21 cellular contexts compared by ENCODE assay signal in genomic region chr11:114271316-114271715, GRCh38. TPM values are rescaled to one million over a fixed set of nuclear protein-coding genes. Genes with fewer than 3 reads are reported as not detected.
"Had no signal": no experiment of that assay in that cellular context is flagged by ENCODE, and none has a peak within 500 bp of the region (broad histone marks: within the 10 kb centered on the region; RNA-seq: fewer than 3 reads in every experiment).

No MANE protein-coding gene starts in this region.

- DNase-seq: cortex of kidney; effector CD4-positive, alpha-beta T cell; effector memory CD4-positive, alpha-beta T cell; esophagus squamous epithelium; foreskin fibroblast; foreskin melanocyte; gastrocnemius medialis; glutamatergic neuron; heart right ventricle; hippocampal formation; left cardiac atrium; left lung; left ventricle myocardium superior; lower lobe of right lung; mesendoderm; mucosa of descending colon; naive B cell; naive thymus-derived CD8-positive, alpha-beta T cell had no signal

- H3K4me1 Mint-ChIP-seq: memory B cell, mesothelial cell of epicardium, naive B cell had no signal

- H3K9me3 Mint-ChIP-seq: dendritic cell treated with granulocyte-macrophage colony-stimulating factor and Interleukin-4, amounts not matched to agents 40 ng/mL and 50 ng/mL, for 4 days; memory B cell; mesothelial cell of epicardium; naive B cell; naive thymus-derived CD8-positive, alpha-beta T cell had no signal

- H3K36me3 Mint-ChIP-seq: memory B cell; mesothelial cell of epicardium; naive B cell; naive thymus-derived CD8-positive, alpha-beta T cell had no signal

- H3K9me3 ChIP-seq: esophagus squamous epithelium, gastrocnemius medialis, heart right ventricle, left lung, lower lobe of right lung, mucosa of descending colon had no signal

- H3K27ac Mint-ChIP-seq: dendritic cell treated with granulocyte-macrophage colony-stimulating factor and Interleukin-4, amounts not matched to agents 40 ng/mL and 50 ng/mL, for 4 days; memory B cell; mesothelial cell of epicardium; naive thymus-derived CD8-positive, alpha-beta T cell had no signal

- H3K27me3 ChIP-seq: gastrocnemius medialis had no signal

- H3K4me3 ChIP-seq: esophagus squamous epithelium, gastrocnemius medialis, heart right ventricle, left lung, lower lobe of right lung, mucosa of descending colon had no signal

- H3K36me3 ChIP-seq: esophagus squamous epithelium, gastrocnemius medialis, heart right ventricle, left lung, lower lobe of right lung had no signal

- H3K27ac ChIP-seq: esophagus squamous epithelium, gastrocnemius medialis, heart right ventricle, left lung, lower lobe of right lung had no signal

- ATAC-seq: gastrocnemius medialis; heart right ventricle; left cardiac atrium; left lung; left ventricle myocardium superior; lower lobe of right lung; mucosa of descending colon; naive thymus-derived CD8-positive, alpha-beta T cell had no signal

- H3K4me3 Mint-ChIP-seq: dendritic cell treated with granulocyte-macrophage colony-stimulating factor and Interleukin-4, amounts not matched to agents 40 ng/mL and 50 ng/mL, for 4 days; memory B cell; mesothelial cell of epicardium; naive B cell; naive thymus-derived CD8-positive, alpha-beta T cell had no signal

- H3K4me1 ChIP-seq: esophagus squamous epithelium, left lung, lower lobe of right lung had no signal

RNA-seq across cellular contexts. Expression of gene NNMT, which starts 24.9 kb away (rescaled TPM):
- total RNA-seq: naive thymus-derived CD8-positive, alpha-beta T cell had no signal
- polyA plus RNA-seq: naive thymus-derived CD8-positive, alpha-beta T cell had no signal
